Comparison of ENCODE assay signal across 20 cellular contexts in genomic region chr1:62188111-62188510, GRCh38. TPM values are rescaled to one million over a fixed set of nuclear protein-coding genes. Genes with fewer than 3 reads are reported as not detected.
DNase-seq lines count a peak whose midpoint lies in the region; ATAC-seq and TF ChIP-seq lines count a peak whose summit lies in the region.
"Had no signal": no experiment of that assay in that cellular context is flagged by ENCODE, and none has a peak within 500 bp of the region (broad histone marks: within the 10 kb centered on the region; RNA-seq: fewer than 3 reads in every experiment).

No MANE protein-coding gene starts in this region.

- H3K27ac ChIP-seq in right atrium auricular region (no peak overlapping the region), left ventricle myocardium inferior (replicated peaks) (no peak overlapping the region), neuronal stem cell (replicated peaks; ENCODE audit: low read length) (no peak overlapping the region)
- H3K27ac ChIP-seq: 22Rv1; A549; BLaER1 treated with 17β-estradiol and CSF1 and Interleukin-3, amounts not matched to agents 10 nM and 100 nM; C4-2B had no signal

- intact Hi-C loops in left ventricle myocardium inferior (cut with micrococcal nuclease): no loop called here

- no CpG with 5 or more reads among the region's 8 CpGs for WGBS in neuronal stem cell (ENCODE audit: extremely low coverage in 2 of 2, insufficient read length in 2 of 2, insufficient replicate concordance in 1 of 2), 2 donors

- peaks cover 3% of the 10 kb centered on the region for H3K36me3 Mint-ChIP-seq in effector memory CD8-positive, alpha-beta T cell (ENCODE audit: insufficient read depth)
- H3K36me3 Mint-ChIP-seq: CD8-positive, alpha-beta T cell had no signal

- H3K36me3 ChIP-seq in right atrium auricular region: no peaks in the 10 kb centered on the region
- H3K36me3 ChIP-seq in left ventricle myocardium inferior: no peaks in the 10 kb centered on the region
- H3K36me3 ChIP-seq in neuronal stem cell (replicated peaks in 1 of 2; ENCODE audit: control insufficient read depth in 2 of 2, insufficient read depth in 2 of 2, low read length in 2 of 2): no peaks in the 10 kb centered on the region
- H3K36me3 ChIP-seq: BLaER1 treated with 17β-estradiol and CSF1 and Interleukin-3, amounts not matched to agents 10 nM and 100 nM had no signal

- H2BK5ac ChIP-seq in neuronal stem cell (ENCODE audit: low read length): no peak overlapping the region

- no peak overlapping the region for H3K4me3 Mint-ChIP-seq in effector memory CD8-positive, alpha-beta T cell
- H3K4me3 Mint-ChIP-seq: B cell; CD4-positive, alpha-beta T cell; CD8-positive, alpha-beta T cell had no signal

- ATAC-seq in effector memory CD8-positive, alpha-beta T cell (replicated peaks): no peak
- ATAC-seq: A549; CD8-positive, alpha-beta T cell had no signal

- no peak overlapping the region for H3K27ac Mint-ChIP-seq in effector memory CD8-positive, alpha-beta T cell
- H3K27ac Mint-ChIP-seq: B cell; CD4-positive, alpha-beta T cell; CD8-positive, alpha-beta T cell had no signal

- H3K4ac ChIP-seq in neuronal stem cell (ENCODE audit: low read length): no peak overlapping the region

- peaks cover 12 to 26% of the 10 kb centered on the region in 2 donors for H3K27me3 Mint-ChIP-seq in effector memory CD8-positive, alpha-beta T cell

- H3K4me1 Mint-ChIP-seq in effector memory CD8-positive, alpha-beta T cell (ENCODE audit: low read depth in 2 of 2): no peaks in the 10 kb centered on the region
- H3K4me1 Mint-ChIP-seq: B cell had no signal

- H3K27me3 ChIP-seq in right atrium auricular region (no peaks in the 10 kb centered on the region), left ventricle myocardium inferior (ENCODE audit: low read depth) (peaks cover 3% of the 10 kb centered on the region), neuronal stem cell (ENCODE audit: control insufficient read depth in 3 of 3, insufficient read depth in 3 of 3, low read depth in 1 of 3, low read length in 3 of 3) (no peaks in the 10 kb centered on the region)
- H3K27me3 ChIP-seq: BLaER1 treated with 17β-estradiol and CSF1 and Interleukin-3, amounts not matched to agents 10 nM and 100 nM had no signal

- H3K4me1 ChIP-seq in right atrium auricular region (no peaks in the 10 kb centered on the region), left ventricle myocardium inferior (no peaks in the 10 kb centered on the region), neuronal stem cell (ENCODE audit: control insufficient read depth in 2 of 2, insufficient read depth in 1 of 2, low read depth in 1 of 2, low read length in 2 of 2) (peaks cover 0 to 4% of the 10 kb centered on the region in 2 donors)
- H3K4me1 ChIP-seq: A549; BLaER1 treated with 17β-estradiol and CSF1 and Interleukin-3, amounts not matched to agents 10 nM and 100 nM; Caco-2 had no signal

- no peak for TF ChIP-seq CTCF in right atrium auricular region (IDR thresholded peaks at IDR 0.05)
- TF ChIP-seq CTCF in left ventricle myocardium inferior (IDR thresholded peaks at IDR 0.05; ENCODE audit: borderline replicate concordance): no peak

- no peak overlapping the region for H4K8ac ChIP-seq in neuronal stem cell (ENCODE audit: low read depth, low read length)

- H2BK120ac ChIP-seq in neuronal stem cell (ENCODE audit: low read depth, low read length): no peak overlapping the region

- H3K4me2 ChIP-seq in neuronal stem cell (ENCODE audit: insufficient read depth, low read length, poor library complexity, severe bottlenecking): no peak overlapping the region
- H3K4me2 ChIP-seq: A549; BLaER1 treated with 17β-estradiol and CSF1 and Interleukin-3, amounts not matched to agents 10 nM and 100 nM had no signal

- no peak overlapping the region for H2BK15ac ChIP-seq in neuronal stem cell (ENCODE audit: low read length)

- H2BK12ac ChIP-seq in neuronal stem cell (ENCODE audit: low read length): no peak overlapping the region

- H3K18ac ChIP-seq in neuronal stem cell (ENCODE audit: low read length): no peak overlapping the region

- no peak overlapping the region for H3K14ac ChIP-seq in neuronal stem cell (ENCODE audit: low read length)

- no peaks in the 10 kb centered on the region for H3K9me3 Mint-ChIP-seq in effector memory CD8-positive, alpha-beta T cell
- H3K9me3 Mint-ChIP-seq: CD4-positive, alpha-beta T cell; CD8-positive, alpha-beta T cell had no signal

- H3K4me3 ChIP-seq in right atrium auricular region (no peak overlapping the region), left ventricle myocardium inferior (no peak overlapping the region), neuronal stem cell (ENCODE audit: low read length in 2 of 2) (no peak overlapping the region)
- H3K4me3 ChIP-seq: A549; BLaER1 treated with 17β-estradiol and CSF1 and Interleukin-3, amounts not matched to agents 10 nM and 100 nM had no signal

- H2AK5ac ChIP-seq in neuronal stem cell (ENCODE audit: low read depth, low read length): peak overlapping the region; percentile 70

- H3K9me3 ChIP-seq in right atrium auricular region (no peaks in the 10 kb centered on the region), left ventricle myocardium inferior (replicated peaks) (no peaks in the 10 kb centered on the region), neuronal stem cell (replicated peaks in 1 of 2; ENCODE audit: control insufficient read depth in 2 of 2, insufficient read depth in 1 of 2, low read depth in 1 of 2, low read length in 2 of 2) (no peaks in the 10 kb centered on the region)
- H3K9me3 ChIP-seq: A549; BLaER1 treated with 17β-estradiol and CSF1 and Interleukin-3, amounts not matched to agents 10 nM and 100 nM; Caco-2 had no signal

- DNase-seq in activated CD8-positive, alpha-beta memory T cell treated with anti-CD3 and anti-CD28 coated beads, Interleukin-2, amount 50 U/mL, for 48 hours: peak; percentile 20
- DNase-seq in activated CD8-positive, alpha-beta memory T cell treated with anti-CD3 and anti-CD28 coated beads, Interleukin-2, amount 50 U/mL, for 4 hours: no peak
- DNase-seq in right atrium auricular region (ENCODE audit: low spot score) (peak; percentile 26), left ventricle myocardium inferior (no peak), neuronal stem cell (ENCODE audit: low spot score) (no peak)
- no peak for DNase-seq in effector memory CD8-positive, alpha-beta T cell
- DNase-seq: AML-193; Caco-2; Calu3; CD4-positive, alpha-beta T cell; CD8-positive, alpha-beta T cell; DMS79 treated with DMSO at 0.1 percent for 48 hours; GF-D8 had no signal

- no peak overlapping the region for H3K9ac ChIP-seq in neuronal stem cell (ENCODE audit: low read depth, low read length, poor library complexity)
- H3K9ac ChIP-seq: BLaER1 treated with 17β-estradiol and CSF1 and Interleukin-3, amounts not matched to agents 10 nM and 100 nM had no signal

- H3K23ac ChIP-seq in neuronal stem cell (ENCODE audit: low read depth, low read length, poor library complexity): no peak overlapping the region

- no peak overlapping the region for H4K91ac ChIP-seq in neuronal stem cell (ENCODE audit: low read depth, low read length, poor library complexity)

- no peak overlapping the region for H2AFZ ChIP-seq in neuronal stem cell (ENCODE audit: low read length)

- no peaks in the 10 kb centered on the region for H3K79me1 ChIP-seq in neuronal stem cell (ENCODE audit: low read depth, low read length)

RNA-seq across cellular contexts. Expression of gene L1TD1, which starts 6.5 kb away (rescaled TPM):
- total RNA-seq in right atrium auricular region (not detected), left ventricle myocardium inferior (0.08 TPM)
- 19.1 TPM for polyA plus RNA-seq in neuronal stem cell (2013, experiment 1 of 2)
- 19.3 TPM for polyA plus RNA-seq in neuronal stem cell (2013, experiment 2 of 2)
- total RNA-seq: A172; B cell; Calu3; CD8-positive, alpha-beta T cell had no signal
- polyA plus RNA-seq: A549, BJ had no signal

Comparison
In these comparisons a context has a peak if more than half of its experiments do, and no peak if none do; other contexts are left out.
1. DNase-seq: peak in activated CD8-positive, alpha-beta memory T cell treated with anti-CD3 and anti-CD28 coated beads, Interleukin-2, amount 50 U/mL, for 48 hours (single experiment) and right atrium auricular region (single experiment); none in activated CD8-positive, alpha-beta memory T cell treated with anti-CD3 and anti-CD28 coated beads, Interleukin-2, amount 50 U/mL, for 4 hours (single experiment), left ventricle myocardium inferior (single experiment), neuronal stem cell (single experiment) and effector memory CD8-positive, alpha-beta T cell (0 of 3).